In genomic region chr10:118439824-118440223, GRCh38 we compare ENCODE assay signal across 17 cellular contexts.
"Had no signal": no experiment of that assay in that cellular context is flagged by ENCODE, and none has a peak within 500 bp of the region (broad histone marks: within the 10 kb centered on the region; RNA-seq: fewer than 3 reads in every experiment).

No MANE protein-coding gene starts in this region.

- H3K4me1 ChIP-seq: gastroesophageal sphincter, prostate gland, right lobe of liver, spleen, tibial nerve had no signal

- H3K27ac ChIP-seq: epithelial cell of prostate, gastroesophageal sphincter, prostate gland, right lobe of liver, spleen, tibial nerve had no signal

- H3K9me3 ChIP-seq: gastroesophageal sphincter, prostate gland, right lobe of liver, spleen, tibial nerve had no signal

- H3K4me3 ChIP-seq: gastroesophageal sphincter, prostate gland, right lobe of liver, spleen, tibial nerve had no signal

- H3K36me3 ChIP-seq: gastroesophageal sphincter, prostate gland, right lobe of liver, spleen, tibial nerve had no signal

- DNase-seq: activated B cell treated with CpG ODN at 0.5 μM for 24 hours; activated CD4-positive, alpha-beta T cell treated with anti-CD3 and anti-CD28 coated beads, Interleukin-2, amount 10 ng/mL, durations not matched to agents 7 days and 5 days; activated effector memory CD4-positive, alpha-beta T cell treated with Interleukin-2 at 50 U/mL for 16 hours; activated T-cell treated with anti-CD3 and anti-CD28 coated beads, Interleukin-2, amount 50 U/mL, for 1 hour; amniotic stem cell; effector memory CD4-positive, alpha-beta T cell; left ventricle myocardium superior; mesendoderm; nephron progenitor cell; right lobe of liver; spleen; stimulated activated CD4-positive, alpha-beta T cell treated with anti-CD3 and anti-CD28 coated beads, Interleukin-1b, Interleukin-23, amount 100 ng/mL, for 48 hours; stimulated activated naive B cell treated with anti-CD40 and anti-IgM and Interleukin-4, amounts not matched to agents 10 μg/mL and 1 μg/mL and 100 μg/mL, for 72 hours had no signal

- H3K27me3 ChIP-seq: tibial nerve had no signal
